9 cellular contexts compared by ENCODE assay signal in genomic region chr16:17469742-17470001, GRCh38. TPM values are rescaled to one million over a fixed set of nuclear protein-coding genes. Genes with fewer than 3 reads are reported as not detected.
A peak's percentile ranks its signal among the peaks of the same experiment; 100 is the strongest.
DNase-seq lines count a peak whose midpoint lies in the region; ATAC-seq and TF ChIP-seq lines count a peak whose summit lies in the region.
"Had no signal": no experiment of that assay in that cellular context is flagged by ENCODE, and none has a peak within 500 bp of the region (broad histone marks: within the 10 kb centered on the region; RNA-seq: fewer than 3 reads in every experiment).

No MANE protein-coding gene starts in this region.

- H3K4me1 Mint-ChIP-seq in neural progenitor cell: peaks cover 57% of the 10 kb centered on the region

- H3K4me3 Mint-ChIP-seq in neural progenitor cell: peak overlapping the region; percentile 89

- peak overlapping the region; percentile 72 for H3K27ac ChIP-seq in Karpas-422 (ENCODE audit: low read length)
- no peak overlapping the region for H3K27ac ChIP-seq in duodenal mucosa (ENCODE audit: low read depth, low read length)
- no peak overlapping the region for H3K27ac ChIP-seq in neural progenitor cell

- no peaks in the 10 kb centered on the region for H3K36me3 Mint-ChIP-seq in neural progenitor cell

- H3K9me3 ChIP-seq in Karpas-422 (ENCODE audit: low read length) (no peaks in the 10 kb centered on the region), duodenal mucosa (ENCODE audit: control insufficient read depth in 1 of 2, low read length in 2 of 2) (no peaks in the 10 kb centered on the region), neural progenitor cell (ENCODE audit: low read depth) (no peaks in the 10 kb centered on the region)

- H4K20me1 ChIP-seq in Karpas-422 (ENCODE audit: insufficient read depth, low read depth, low read length): peaks cover 10% of the 10 kb centered on the region; the same call in 1 of the 2 replicates
- peaks cover 37% of the 10 kb centered on the region for H4K20me1 ChIP-seq in neural progenitor cell (ENCODE audit: low read depth)

- CTCF ChIA-PET in BJ (lab: Yijun Ruan, JAX): interaction anchor here (0.6 to 4.1 kb wide), 10 partner anchors 11 to 315 kb away, joined by 3 to 32 read pairs (median 4); no protein-coding TSS in a partner anchor

- H3K4me2 ChIP-seq in Karpas-422 (ENCODE audit: low read depth, low read length, poor library complexity, severe bottlenecking) (peak overlapping the region; percentile 73), neural progenitor cell (peak overlapping the region; percentile 99)

- TF ChIP-seq CTCF in BJ (IDR thresholded peaks at IDR 0.05; ENCODE audit: insufficient read depth, low read depth, low read length) (no peak), neural progenitor cell (IDR thresholded peaks at IDR 0.05) (no peak)

- H3K79me2 ChIP-seq in Karpas-422 (ENCODE audit: low read length): peaks cover 28% of the 10 kb centered on the region
- H3K79me2 ChIP-seq in neural progenitor cell (ENCODE audit: low read depth): peaks cover 20% of the 10 kb centered on the region

- POLR2A ChIA-PET in BJ (lab: Charles Lee): no interaction called here

- peak overlapping the region; percentile 2 for H3K27ac Mint-ChIP-seq in neural progenitor cell

- H3K36me3 ChIP-seq in BJ (ENCODE audit: control insufficient read depth, insufficient read depth, low read length): no peaks in the 10 kb centered on the region
- H3K36me3 ChIP-seq in Karpas-422 (ENCODE audit: insufficient read depth, low read length): peaks cover 9% of the 10 kb centered on the region
- H3K36me3 ChIP-seq in duodenal mucosa (ENCODE audit: control insufficient read depth in 1 of 2, insufficient read depth in 2 of 2, low read length in 2 of 2): no peaks in the 10 kb centered on the region
- no peaks in the 10 kb centered on the region for H3K36me3 ChIP-seq in neural progenitor cell

- H3K27me3 ChIP-seq in BJ (ENCODE audit: control insufficient read depth, insufficient read depth, low read length): no peaks in the 10 kb centered on the region
- no peaks in the 10 kb centered on the region for H3K27me3 ChIP-seq in Karpas-422 (ENCODE audit: low read length)
- no peaks in the 10 kb centered on the region for H3K27me3 ChIP-seq in duodenal mucosa (ENCODE audit: control insufficient read depth in 1 of 2, insufficient read depth in 2 of 2, low read length in 2 of 2)
- H3K27me3 ChIP-seq in neural progenitor cell: peaks cover 30% of the 10 kb centered on the region

- peak overlapping the region; percentile 72 for H3K9ac ChIP-seq in Karpas-422 (ENCODE audit: low read length)
- peak overlapping the region; percentile 70 to 71 for H3K9ac ChIP-seq in duodenal mucosa (ENCODE audit: low read depth in 1 of 2, low read length in 2 of 2)
- no peak overlapping the region for H3K9ac ChIP-seq in neural progenitor cell

- peak overlapping the region; percentile 73 for H3K4me3 ChIP-seq in BJ (ENCODE audit: low read depth, low read length)
- peak overlapping the region; percentile 93 for H3K4me3 ChIP-seq in Karpas-422 (ENCODE audit: low read length)
- H3K4me3 ChIP-seq in duodenal mucosa (ENCODE audit: low read depth in 1 of 2, low read length in 2 of 2): peak overlapping the region; percentile 77 to 89
- H3K4me3 ChIP-seq in neural progenitor cell: peak overlapping the region; percentile 82

- no peak for ATAC-seq in GM18909 (IDR thresholded peaks at IDR 0.05; ENCODE audit: poor library complexity, unreplicated experiment)
- ATAC-seq: esophagus mucosa had no signal

- H3K9me3 Mint-ChIP-seq in neural progenitor cell: no peaks in the 10 kb centered on the region

- H2AFZ ChIP-seq in Karpas-422 (ENCODE audit: low read length): no peak overlapping the region
- H2AFZ ChIP-seq in neural progenitor cell (replicated peaks): no peak overlapping the region

- peaks cover 14% of the 10 kb centered on the region for H3F3A ChIP-seq in neural progenitor cell (ENCODE audit: low read depth)

- DNase-seq in BJ (ENCODE audit: low read depth) (no peak), Karpas-422 (peak; percentile 68), neural progenitor cell (ENCODE audit: low spot score) (no peak), iPS-NIHi11 (ENCODE audit: low spot score) (no peak)
- no peak for DNase-seq in stimulated activated CD4-positive, alpha-beta T cell treated with anti-CD3 and anti-CD28 coated beads, Interleukin-15, amount 100 ng/mL, for 24 hours
- DNase-seq in stimulated activated CD4-positive, alpha-beta T cell treated with anti-CD3 and anti-CD28 coated beads, Interleukin-4, amount 100 ng/mL, for 1 hour: no peak

- H3K4me1 ChIP-seq in Karpas-422 (ENCODE audit: low read length): peaks cover 59% of the 10 kb centered on the region
- H3K4me1 ChIP-seq in duodenal mucosa (ENCODE audit: control insufficient read depth in 1 of 2, insufficient read depth in 2 of 2, low read length in 2 of 2): peaks cover 48 to 55% of the 10 kb centered on the region in 2 donors
- peaks cover 26% of the 10 kb centered on the region for H3K4me1 ChIP-seq in neural progenitor cell

- no peaks in the 10 kb centered on the region for H3K9me2 ChIP-seq in Karpas-422 (replicated peaks; ENCODE audit: insufficient read depth, low read length)

- H3K27me3 Mint-ChIP-seq in neural progenitor cell (ENCODE audit: insufficient read depth, low read depth): peaks cover 14% of the 10 kb centered on the region

RNA-seq across cellular contexts. Expression of gene XYLT1, which starts 1.1 kb away (rescaled TPM):
- polyA plus RNA-seq in BJ (2011; rRNA removed): 14.6 and 15.9 TPM in 2 replicates
- 58.1 and 64.5 TPM in 2 replicates for polyA minus RNA-seq in BJ (2011; rRNA and poly(A)+ RNA removed)
- total RNA-seq in Karpas-422 (2014; rRNA removed; shearing (Covaris generic); ENCODE audit: low replicate concordance): 11.8 and 12.2 TPM in 2 replicates
- 5.9 and 8.2 TPM in 2 replicates for total RNA-seq in neural progenitor cell (ENCODE audit: low replicate concordance)
